Comparison of ENCODE assay signal across 15 cellular contexts in genomic region chr11:85922367-85922766, GRCh38.
DNase-seq lines count a peak whose midpoint lies in the region; ATAC-seq and TF ChIP-seq lines count a peak whose summit lies in the region.
"Had no signal": no experiment of that assay in that cellular context is flagged by ENCODE, and none has a peak within 500 bp of the region (broad histone marks: within the 10 kb centered on the region; RNA-seq: fewer than 3 reads in every experiment).

No MANE protein-coding gene starts in this region.

- no peak overlapping the region for H3K4me3 Mint-ChIP-seq in activated naive CD8-positive, alpha-beta T cell treated with anti-CD3 and anti-CD28 coated beads, Interleukin-2, amount 50 U/mL, for 24 hours
- no peak overlapping the region for H3K4me3 Mint-ChIP-seq in activated naive CD8-positive, alpha-beta T cell treated with anti-CD3 and anti-CD28 coated beads for 36 hours
- no peak overlapping the region for H3K4me3 Mint-ChIP-seq in stimulated activated naive CD8-positive, alpha-beta T cell treated with anti-CD3 and anti-CD28 coated beads, Interleukin-15, amount 100 ng/mL, for 72 hours
- H3K4me3 Mint-ChIP-seq: brain, GM23338 had no signal

- no peaks in the 10 kb centered on the region for H3K4me1 Mint-ChIP-seq in activated naive CD8-positive, alpha-beta T cell treated with anti-CD3 and anti-CD28 coated beads, Interleukin-2, amount 50 U/mL, for 24 hours
- peaks cover 2% of the 10 kb centered on the region for H3K4me1 Mint-ChIP-seq in activated naive CD8-positive, alpha-beta T cell treated with anti-CD3 and anti-CD28 coated beads for 36 hours
- peaks cover 6% of the 10 kb centered on the region for H3K4me1 Mint-ChIP-seq in stimulated activated naive CD8-positive, alpha-beta T cell treated with anti-CD3 and anti-CD28 coated beads, Interleukin-15, amount 100 ng/mL, for 72 hours
- H3K4me1 Mint-ChIP-seq: brain had no signal

- ATAC-seq in activated naive CD8-positive, alpha-beta T cell treated with anti-CD3 and anti-CD28 coated beads, Interleukin-2, amount 50 U/mL, for 24 hours: peak; percentile 49
- peak; percentile 87 for ATAC-seq in GM21447 (IDR thresholded peaks at IDR 0.05; ENCODE audit: unreplicated experiment)
- ATAC-seq in HG03354 (IDR thresholded peaks at IDR 0.05; ENCODE audit: poor library complexity, severe bottlenecking, unreplicated experiment): peak; percentile 64
- peak; percentile 99 for ATAC-seq in stimulated activated naive CD8-positive, alpha-beta T cell treated with anti-CD3 and anti-CD28 coated beads, Interleukin-15, amount 100 ng/mL, for 72 hours
- ATAC-seq: GM23338 had no signal

- H3K4me3 ChIP-seq in foreskin fibroblast (ENCODE audit: low read depth in 1 of 2, low read length in 2 of 2): no peak overlapping the region
- H3K4me3 ChIP-seq: dorsolateral prefrontal cortex, esophagus squamous epithelium, GM23338, hepatocyte had no signal

- DNase-seq in activated naive CD8-positive, alpha-beta T cell treated with anti-CD3 and anti-CD28 coated beads, Interleukin-2, amount 50 U/mL, for 24 hours: no peak
- DNase-seq in activated naive CD8-positive, alpha-beta T cell treated with anti-CD3 and anti-CD28 coated beads for 36 hours: no peak
- DNase-seq in stimulated activated naive CD8-positive, alpha-beta T cell treated with anti-CD3 and anti-CD28 coated beads, Interleukin-15, amount 100 ng/mL, for 72 hours: peak in 1 of 2 donors; percentile 48
- DNase-seq in foreskin fibroblast (no peak), middle frontal gyrus (ENCODE audit: extremely low spot score, low spot score) (no peak), NCI-H446 treated with DMSO at 0.1 percent for 48 hours (lab: John Stamatoyannopoulos, UW) (no peak)
- DNase-seq: activated CD8-positive, alpha-beta memory T cell treated with anti-CD3 and anti-CD28 coated beads for 24 hours; dorsolateral prefrontal cortex; esophagus squamous epithelium; small intestine had no signal

- peaks cover 22% of the 10 kb centered on the region for H3K27me3 Mint-ChIP-seq in activated naive CD8-positive, alpha-beta T cell treated with anti-CD3 and anti-CD28 coated beads, Interleukin-2, amount 50 U/mL, for 24 hours
- H3K27me3 Mint-ChIP-seq in activated naive CD8-positive, alpha-beta T cell treated with anti-CD3 and anti-CD28 coated beads for 36 hours: peaks cover 19% of the 10 kb centered on the region
- peaks cover 34% of the 10 kb centered on the region for H3K27me3 Mint-ChIP-seq in stimulated activated naive CD8-positive, alpha-beta T cell treated with anti-CD3 and anti-CD28 coated beads, Interleukin-15, amount 100 ng/mL, for 72 hours
- H3K27me3 Mint-ChIP-seq: brain had no signal

- H3K36me3 Mint-ChIP-seq in activated naive CD8-positive, alpha-beta T cell treated with anti-CD3 and anti-CD28 coated beads, Interleukin-2, amount 50 U/mL, for 24 hours (ENCODE audit: low read depth): no peaks in the 10 kb centered on the region
- peaks cover 3% of the 10 kb centered on the region for H3K36me3 Mint-ChIP-seq in activated naive CD8-positive, alpha-beta T cell treated with anti-CD3 and anti-CD28 coated beads for 36 hours
- H3K36me3 Mint-ChIP-seq: brain had no signal

- TF ChIP-seq CTCF in foreskin fibroblast (IDR thresholded peaks at IDR 0.05; ENCODE audit: low read depth, low read length): no peak

- H3K9me3 Mint-ChIP-seq in activated naive CD8-positive, alpha-beta T cell treated with anti-CD3 and anti-CD28 coated beads, Interleukin-2, amount 50 U/mL, for 24 hours: no peaks in the 10 kb centered on the region
- H3K9me3 Mint-ChIP-seq in activated naive CD8-positive, alpha-beta T cell treated with anti-CD3 and anti-CD28 coated beads for 36 hours: peaks cover 9% of the 10 kb centered on the region
- peaks cover 5 to 15% of the 10 kb centered on the region in 2 donors for H3K9me3 Mint-ChIP-seq in stimulated activated naive CD8-positive, alpha-beta T cell treated with anti-CD3 and anti-CD28 coated beads, Interleukin-15, amount 100 ng/mL, for 72 hours

- no peak overlapping the region for H3K27ac Mint-ChIP-seq in activated naive CD8-positive, alpha-beta T cell treated with anti-CD3 and anti-CD28 coated beads, Interleukin-2, amount 50 U/mL, for 24 hours
- H3K27ac Mint-ChIP-seq in activated naive CD8-positive, alpha-beta T cell treated with anti-CD3 and anti-CD28 coated beads for 36 hours: no peak overlapping the region
- no peak overlapping the region for H3K27ac Mint-ChIP-seq in stimulated activated naive CD8-positive, alpha-beta T cell treated with anti-CD3 and anti-CD28 coated beads, Interleukin-15, amount 100 ng/mL, for 72 hours
- H3K27ac Mint-ChIP-seq: brain, GM23338 had no signal

Comparison
In these comparisons a context has a peak if more than half of its experiments do, and no peak if none do; other contexts are left out.
1. ATAC-seq: peak in every context shown above with its lines; median percentile 99 in stimulated activated naive CD8-positive, alpha-beta T cell treated with anti-CD3 and anti-CD28 coated beads, Interleukin-15, amount 100 ng/mL, for 72 hours; 87 in GM21447; 64 in HG03354; 49 in activated naive CD8-positive, alpha-beta T cell treated with anti-CD3 and anti-CD28 coated beads, Interleukin-2, amount 50 U/mL, for 24 hours.